Comparison of ENCODE assay signal across 9 cellular contexts in the genomic region with DNA sequence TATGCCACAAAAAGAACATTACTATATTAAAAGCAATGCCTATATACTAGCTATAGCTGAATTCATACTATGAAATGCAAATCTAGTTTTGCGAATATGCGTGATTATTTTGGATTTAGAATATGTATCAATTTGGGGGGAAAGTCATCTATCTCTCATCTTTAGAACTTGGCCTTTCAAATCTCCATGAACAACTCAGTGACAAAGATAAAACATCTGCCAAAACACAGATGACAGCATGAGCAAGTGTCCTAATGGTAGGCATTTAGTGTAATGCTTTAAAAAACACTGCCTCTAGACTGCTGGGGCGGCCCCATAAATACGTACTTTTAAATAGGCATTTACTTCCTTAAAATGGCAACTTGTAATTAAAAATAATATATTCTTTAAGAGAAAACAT. TPM values are rescaled to one million over a fixed set of nuclear protein-coding genes. Genes with fewer than 3 reads are reported as not detected.
DNase-seq lines count a peak whose midpoint lies in the region; ATAC-seq and TF ChIP-seq lines count a peak whose summit lies in the region.
"Had no signal": no experiment of that assay in that cellular context is flagged by ENCODE, and none has a peak within 500 bp of the region (broad histone marks: within the 10 kb centered on the region; RNA-seq: fewer than 3 reads in every experiment).

No MANE protein-coding gene starts in this region.

- H3K4me3 Mint-ChIP-seq in activated B cell treated with CpG ODN at 0.5 μM for 24 hours: no peak overlapping the region
- H3K4me3 Mint-ChIP-seq: endodermal cell had no signal

- DNase-seq in heart right ventricle (no peak), left cardiac atrium (no peak), activated B cell treated with CpG ODN at 0.5 μM for 24 hours (no peak), medulla oblongata (ENCODE audit: extremely low spot score) (peak; percentile 27), dermis blood vessel endothelial cell (no peak), NCI-H1092 treated with DMSO at 0.1 percent for 48 hours (lab: John Stamatoyannopoulos, UW) (no peak)
- DNase-seq: endodermal cell had no signal

- H3K4me1 Mint-ChIP-seq in activated B cell treated with CpG ODN at 0.5 μM for 24 hours: peaks cover 22% of the 10 kb centered on the region
- H3K4me1 Mint-ChIP-seq: endodermal cell had no signal

- CTCF ChIA-PET in activated B cell treated with CpG ODN at 0.5 μM for 24 hours (lab: Charles Lee): interaction anchor here (2.5 kb wide), 1 partner anchor 38 kb away, joined by 7 read pairs; no protein-coding TSS in a partner anchor

- no peaks in the 10 kb centered on the region for H3K27me3 ChIP-seq in heart right ventricle

- WGBS in heart right ventricle, 2 donors: 83 to 91% methylated on average over 4 of the region's 4 CpGs

- peaks cover 16% of the 10 kb centered on the region for H3K36me3 Mint-ChIP-seq in activated B cell treated with CpG ODN at 0.5 μM for 24 hours (ENCODE audit: low read depth)

- POLR2A ChIA-PET in activated B cell treated with CpG ODN at 0.5 μM for 24 hours (lab: Charles Lee): interaction anchor here (1.0 to 11.1 kb wide), 6 partner anchors 11 to 134 kb away, joined by 3 to 211 read pairs (median 11); partner anchors contain the start of gene IFT57

- H3K27me3 Mint-ChIP-seq in activated B cell treated with CpG ODN at 0.5 μM for 24 hours: no peaks in the 10 kb centered on the region

- TF ChIP-seq CTCF in heart right ventricle (IDR thresholded peaks at IDR 0.05): no peak
- no peak for TF ChIP-seq CTCF in activated B cell treated with CpG ODN at 0.5 μM for 24 hours (IDR thresholded peaks at IDR 0.05)

- H3K36me3 ChIP-seq in heart right ventricle: peaks cover 0 to 8% (median 0%) of the 10 kb centered on the region in 9 donors

- H3K4me3 ChIP-seq in heart right ventricle: peak overlapping the region in 6 of 10 donors; percentile 91 to 97 (median 96)

- H3K9me3 ChIP-seq in heart right ventricle: no peaks in the 10 kb centered on the region

- H3K27ac Mint-ChIP-seq in activated B cell treated with CpG ODN at 0.5 μM for 24 hours: peak overlapping the region; percentile 67
- H3K27ac Mint-ChIP-seq: endodermal cell had no signal

- ATAC-seq in heart right ventricle (no peak), left cardiac atrium (no peak), activated B cell treated with CpG ODN at 0.5 μM for 24 hours (ENCODE audit: low read depth) (no peak), HG03045 (IDR thresholded peaks at IDR 0.05; ENCODE audit: unreplicated experiment) (no peak), HG03521 (IDR thresholded peaks at IDR 0.05; ENCODE audit: unreplicated experiment) (no peak)

- intact Hi-C loops in heart right ventricle (cut with DNase I): loop anchor here in 1 of 10 donors (10.0 kb wide), 1 partner anchor 133 kb away; no protein-coding TSS in a partner anchor
- intact Hi-C loops in left cardiac atrium (cut with DNase I): loop anchor here in 1 of 2 donors (10.0 kb wide), 1 partner anchor 113 kb away; no protein-coding TSS in a partner anchor
- intact Hi-C loops in activated B cell treated with CpG ODN at 0.5 μM for 24 hours (cut with micrococcal nuclease): no loop called here

- H3K27ac ChIP-seq in heart right ventricle: peak overlapping the region in 1 of 10 donors; percentile 99

- H3K9me3 Mint-ChIP-seq in activated B cell treated with CpG ODN at 0.5 μM for 24 hours: no peaks in the 10 kb centered on the region
- H3K9me3 Mint-ChIP-seq: endodermal cell had no signal

- H3K4me1 ChIP-seq in heart right ventricle: peaks cover 0 to 74% (median 42%) of the 10 kb centered on the region in 9 donors

RNA-seq across cellular contexts. Expression of gene CD47, which starts 2.7 kb away (rescaled TPM):
- 10 to 100 TPM; 36.3 to 76.3 (median 51.2) TPM for total RNA-seq in heart right ventricle
- polyA plus RNA-seq in heart right ventricle: 10 to 100 TPM; 17.9 to 32.4 TPM
- 10 to 100 TPM; 75.0 to 93.3 TPM for total RNA-seq in left cardiac atrium
- 158 and 184 TPM in 2 replicates for total RNA-seq in activated B cell treated with CpG ODN at 0.5 μM for 24 hours
- total RNA-seq in dermis blood vessel endothelial cell: 85.6 and 113 TPM in 2 replicates
